30 cellular contexts compared by ENCODE assay signal in genomic region chr21:18622383-18622782, GRCh38.
"Had no signal": no experiment of that assay in that cellular context is flagged by ENCODE, and none has a peak within 500 bp of the region (broad histone marks: within the 10 kb centered on the region; RNA-seq: fewer than 3 reads in every experiment).

No MANE protein-coding gene starts in this region.

- H3K27ac Mint-ChIP-seq: activated CD4-positive, alpha-beta memory T cell treated with anti-CD3 and anti-CD28 coated beads for 36 hours; activated CD4-positive, alpha-beta T cell treated with anti-CD3 and anti-CD28 coated beads for 36 hours; activated CD4-positive, alpha-beta T cell treated with anti-CD3 and anti-CD28 coated beads, Interleukin-2, amount 10 ng/mL, durations not matched to agents 24 days and 14 days; activated CD8-positive, alpha-beta memory T cell treated with anti-CD3 and anti-CD28 coated beads, Interleukin-2, amount 10 ng/mL, durations not matched to agents 7 days and 5 days; activated CD8-positive, alpha-beta T cell treated with anti-CD3 and anti-CD28 coated beads, Interleukin-2, amount 10 ng/mL, durations not matched to agents 7 days and 5 days; activated naive CD8-positive, alpha-beta T cell; activated T-cell treated with anti-CD3 and anti-CD28 coated beads, Interleukin-2, amount 50 U/mL, for 24 hours; activated T-cell treated with anti-CD3 and anti-CD28 coated beads, Interleukin-2, amount 50 U/mL, for 72 hours; brain; dendritic cell treated with granulocyte-macrophage colony-stimulating factor and Interleukin-4, amounts not matched to agents 40 ng/mL and 50 ng/mL, for 4 days; endodermal cell had no signal

- H3K4me3 Mint-ChIP-seq: activated CD4-positive, alpha-beta memory T cell treated with anti-CD3 and anti-CD28 coated beads for 36 hours; activated CD4-positive, alpha-beta T cell treated with anti-CD3 and anti-CD28 coated beads for 36 hours; activated CD4-positive, alpha-beta T cell treated with anti-CD3 and anti-CD28 coated beads, Interleukin-2, amount 10 ng/mL, durations not matched to agents 24 days and 14 days; activated CD8-positive, alpha-beta memory T cell treated with anti-CD3 and anti-CD28 coated beads, Interleukin-2, amount 10 ng/mL, durations not matched to agents 7 days and 5 days; activated CD8-positive, alpha-beta T cell treated with anti-CD3 and anti-CD28 coated beads, Interleukin-2, amount 10 ng/mL, durations not matched to agents 7 days and 5 days; activated naive CD8-positive, alpha-beta T cell; activated T-cell treated with anti-CD3 and anti-CD28 coated beads, Interleukin-2, amount 50 U/mL, for 24 hours; activated T-cell treated with anti-CD3 and anti-CD28 coated beads, Interleukin-2, amount 50 U/mL, for 72 hours; brain; dendritic cell treated with granulocyte-macrophage colony-stimulating factor and Interleukin-4, amounts not matched to agents 40 ng/mL and 50 ng/mL, for 4 days; endodermal cell had no signal

- H3K36me3 Mint-ChIP-seq: activated CD4-positive, alpha-beta memory T cell treated with anti-CD3 and anti-CD28 coated beads for 36 hours; activated CD8-positive, alpha-beta memory T cell treated with anti-CD3 and anti-CD28 coated beads, Interleukin-2, amount 10 ng/mL, durations not matched to agents 7 days and 5 days; activated naive CD8-positive, alpha-beta T cell; brain had no signal

- ATAC-seq: activated CD4-positive, alpha-beta T cell treated with anti-CD3 and anti-CD28 coated beads for 36 hours; activated CD8-positive, alpha-beta memory T cell treated with anti-CD3 and anti-CD28 coated beads, Interleukin-2, amount 10 ng/mL, durations not matched to agents 7 days and 5 days; activated CD8-positive, alpha-beta T cell treated with anti-CD3 and anti-CD28 coated beads, Interleukin-2, amount 10 ng/mL, durations not matched to agents 7 days and 5 days; activated T-cell treated with anti-CD3 and anti-CD28 coated beads, Interleukin-2, amount 50 U/mL, for 72 hours; esophagus mucosa had no signal

- H3K4me3 ChIP-seq: ascending aorta, breast epithelium, cardiac muscle cell, coronary artery, dorsolateral prefrontal cortex had no signal

- H3K4me1 Mint-ChIP-seq: activated CD4-positive, alpha-beta T cell treated with anti-CD3 and anti-CD28 coated beads for 36 hours; activated CD4-positive, alpha-beta T cell treated with anti-CD3 and anti-CD28 coated beads, Interleukin-2, amount 10 ng/mL, durations not matched to agents 24 days and 14 days; activated CD8-positive, alpha-beta memory T cell treated with anti-CD3 and anti-CD28 coated beads, Interleukin-2, amount 10 ng/mL, durations not matched to agents 7 days and 5 days had no signal

- DNase-seq: activated CD4-positive, alpha-beta memory T cell treated with anti-CD3 and anti-CD28 coated beads for 36 hours; activated CD4-positive, alpha-beta T cell treated with anti-CD3 and anti-CD28 coated beads for 36 hours; activated CD4-positive, alpha-beta T cell treated with anti-CD3 and anti-CD28 coated beads, Interleukin-2, amount 10 ng/mL, durations not matched to agents 24 days and 14 days; activated CD4-positive, CD25-positive, alpha-beta regulatory T cell; activated CD4-positive, CD25-positive, alpha-beta regulatory T cell treated with anti-CD3 and anti-CD28 coated beads, Interleukin-2, amount 50 U/mL, for 72 hours; activated CD8-positive, alpha-beta memory T cell treated with anti-CD3 and anti-CD28 coated beads, Interleukin-2, amount 10 ng/mL, durations not matched to agents 7 days and 5 days; activated CD8-positive, alpha-beta memory T cell treated with anti-CD3 and anti-CD28 coated beads, Interleukin-2, amount 50 U/mL, for 4 hours; activated CD8-positive, alpha-beta T cell treated with anti-CD3 and anti-CD28 coated beads, Interleukin-2, amount 10 ng/mL, durations not matched to agents 7 days and 5 days; activated effector memory CD4-positive, alpha-beta T cell treated with Interleukin-2 at 50 U/mL for 16 hours; activated gamma-delta T cell treated with Interleukin-2 at 50 U/mL for 16 hours; activated naive CD4-positive, alpha-beta T cell treated with anti-CD3 and anti-CD28 coated beads, Interleukin-2, amount 50 U/mL, for 16 hours; activated naive CD4-positive, alpha-beta T cell treated with Interleukin-2 at 50 U/mL for 16 hours; activated T-cell treated with anti-CD3 and anti-CD28 coated beads, Interleukin-2, amount 50 U/mL, for 24 hours; activated T-cell treated with anti-CD3 and anti-CD28 coated beads, Interleukin-2, amount 50 U/mL, for 72 hours; central memory CD4-positive, alpha-beta T cell; cerebellar nuclear complex; dorsolateral prefrontal cortex; effector memory CD4-positive, alpha-beta T cell; endodermal cell; foreskin fibroblast; head of caudate nucleus; T-helper 2 cell had no signal

- H3K27me3 Mint-ChIP-seq: activated CD4-positive, alpha-beta memory T cell treated with anti-CD3 and anti-CD28 coated beads for 36 hours; activated CD4-positive, alpha-beta T cell treated with anti-CD3 and anti-CD28 coated beads for 36 hours; activated CD4-positive, alpha-beta T cell treated with anti-CD3 and anti-CD28 coated beads, Interleukin-2, amount 10 ng/mL, durations not matched to agents 24 days and 14 days; activated CD8-positive, alpha-beta memory T cell treated with anti-CD3 and anti-CD28 coated beads, Interleukin-2, amount 10 ng/mL, durations not matched to agents 7 days and 5 days; activated naive CD8-positive, alpha-beta T cell; activated T-cell treated with anti-CD3 and anti-CD28 coated beads, Interleukin-2, amount 50 U/mL, for 24 hours; brain; dendritic cell treated with granulocyte-macrophage colony-stimulating factor and Interleukin-4, amounts not matched to agents 40 ng/mL and 50 ng/mL, for 4 days had no signal

- H3K9me3 Mint-ChIP-seq: activated CD4-positive, alpha-beta T cell treated with anti-CD3 and anti-CD28 coated beads, Interleukin-2, amount 10 ng/mL, durations not matched to agents 24 days and 14 days; brain; dendritic cell treated with granulocyte-macrophage colony-stimulating factor and Interleukin-4, amounts not matched to agents 40 ng/mL and 50 ng/mL, for 4 days; endodermal cell had no signal
